In the genomic region with DNA sequence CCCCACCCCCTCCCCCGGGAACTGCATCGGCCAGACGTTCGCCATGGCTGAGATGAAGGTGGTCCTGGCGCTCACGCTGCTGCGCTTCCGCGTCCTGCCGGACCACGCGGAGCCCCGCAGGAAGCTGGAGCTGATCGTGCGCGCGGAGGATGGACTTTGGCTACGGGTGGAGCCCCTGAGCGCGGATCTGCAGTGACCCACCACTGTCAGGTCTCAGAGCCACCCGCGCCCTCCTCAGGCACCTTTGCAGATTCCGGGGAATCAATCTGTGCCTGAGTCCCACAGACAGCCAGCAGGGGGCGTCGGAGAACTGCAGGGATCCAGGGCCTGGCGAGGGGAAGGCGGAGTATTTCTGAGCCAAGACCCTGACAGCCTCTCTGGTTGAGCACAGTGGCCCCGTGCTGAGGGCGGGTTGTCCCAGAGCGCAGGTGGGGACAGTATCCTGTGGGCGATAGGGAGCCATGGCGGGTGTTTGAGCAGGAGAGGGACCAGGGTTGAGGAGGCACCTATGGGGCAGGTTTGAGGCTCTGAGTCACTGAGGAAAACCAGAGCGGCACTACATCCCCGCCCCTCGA, we compare ENCODE assay signal across 8 cellular contexts. TPM values are rescaled to one million over a fixed set of nuclear protein-coding genes. Genes with fewer than 3 reads are reported as not detected.
DNase-seq lines count a peak whose midpoint lies in the region; ATAC-seq, FAIRE-seq and TF ChIP-seq lines count a peak whose summit lies in the region.

No MANE protein-coding gene starts in this region.

- POLR2A ChIA-PET in AG04449 (lab: Yijun Ruan, JAX) (no interaction called here), H1 (lab: Charles Lee; ENCODE audit: partially characterized antibody) (no interaction called here)

- H3K56ac ChIP-seq in H1 (replicated peaks; ENCODE audit: insufficient read length, low read depth, low read length): no peak overlapping the region

- peak overlapping the region; percentile 36; the same call in 1 of the 2 replicates for H4K8ac ChIP-seq in H1 (ENCODE audit: extremely low read depth, insufficient read depth, low read length)

- peaks cover 8 to 57% of the 10 kb centered on the region in 2 experiments for H3K9me3 ChIP-seq in H1 (ENCODE audit: insufficient read depth in 2 of 2, low read depth in 1 of 2, low read length in 1 of 2)

- no peak overlapping the region for H3K18ac ChIP-seq in H1 (ENCODE audit: extremely low read depth, low read length)

- H3K27me3 ChIP-seq in H1 (replicated peaks in 1 of 4; ENCODE audit: control insufficient read depth in 3 of 4, extremely low read depth in 1 of 4, insufficient read depth in 3 of 4, low read length in 3 of 4): no peaks in the 10 kb centered on the region

- H3K27ac ChIP-seq in H1 (ENCODE audit: low read depth, low read length): no peak overlapping the region

- no peak overlapping the region for H4K5ac ChIP-seq in H1 (ENCODE audit: insufficient read length, low read depth, low read length)

- TF ChIP-seq CTCF in AG04449 (IDR thresholded peaks at IDR 0.05; ENCODE audit: insufficient read depth, low read length, missing control alignments) (peak; percentile 92), H1 (IDR thresholded peaks at IDR 0.05; ENCODE audit: control extremely low read depth in 1 of 3, insufficient read depth in 1 of 3, low read depth in 1 of 3, low read length in 3 of 3) (peak; percentile 84 to 93 (median 86))

- 49% methylated on average over 21 of the region's 35 CpGs; no CpG with 5 or more reads in 1 of the 2 experiments for WGBS in H1 (ENCODE audit: extremely low coverage in 1 of 2, insufficient coverage in 1 of 2, insufficient read length in 1 of 2, insufficient replicate concordance in 2 of 2, low coverage in 1 of 2, low lambda C conversion rate in 2 of 2, missing lambda C conversion rate in 1 of 2), 2 experiments

- H4K20me1 ChIP-seq in H1 (replicated peaks in 1 of 2; ENCODE audit: control insufficient read depth in 1 of 2, insufficient read depth in 2 of 2, low read length in 2 of 2): no peaks in the 10 kb centered on the region

- no peak overlapping the region for H3K4me2 ChIP-seq in H1 (ENCODE audit: insufficient read depth in 1 of 2, low read depth in 2 of 2, low read length in 2 of 2)

- no peaks in the 10 kb centered on the region for H3K79me2 ChIP-seq in H1 (ENCODE audit: control insufficient read depth in 1 of 2, insufficient read depth in 2 of 2, low read length in 2 of 2)

- H3K4ac ChIP-seq in H1 (replicated peaks; ENCODE audit: insufficient read length, low read depth, low read length): no peak overlapping the region

- DNase-seq in AG04449 (ENCODE audit: low read depth, low spot score): no peak
- DNase-seq in GM19240 (ENCODE audit: insufficient read length, low spot score): peak; percentile 77
- DNase-seq in NOMO-1 treated with DMSO at 0.1 percent for 48 hours (lab: John Stamatoyannopoulos, UW; ENCODE audit: unreplicated experiment): peak; percentile 77
- peak; percentile 59 to 90 (median 78) for DNase-seq in activated CD8-positive, alpha-beta memory T cell treated with anti-CD3 and anti-CD28 coated beads for 48 hours (ENCODE audit: low read depth in 2 of 3, low spot score in 2 of 3)
- DNase-seq in H1 (ENCODE audit: low read depth in 1 of 2, low spot score in 2 of 2): peak; percentile 15 to 91
- peak; percentile 61 for DNase-seq in midbrain (lab: John Stamatoyannopoulos, UW)
- peak; percentile 55 to 81 for DNase-seq in stimulated activated CD8-positive, alpha-beta memory T cell treated with anti-CD3 and anti-CD28 coated beads, Interleukin-4, amount 100 ng/mL, for 4 hours (ENCODE audit: low read depth in 2 of 2, low spot score in 1 of 2)

- no peaks in the 10 kb centered on the region for H3K36me3 ChIP-seq in H1 (ENCODE audit: control insufficient read depth in 2 of 4, insufficient read depth in 4 of 4, low read length in 3 of 4)

- H2AK5ac ChIP-seq in H1 (ENCODE audit: low read depth, low read length): no peak overlapping the region

- H3K23ac ChIP-seq in H1 (ENCODE audit: insufficient read length): no peak overlapping the region

- CTCF ChIA-PET in AG04449 (lab: Yijun Ruan, JAX) (no interaction called here), H1 (lab: Charles Lee; ENCODE audit: partially characterized antibody) (no interaction called here)

- H3K14ac ChIP-seq in H1 (ENCODE audit: insufficient read length): no peak overlapping the region

- no peak for FAIRE-seq in H1 (lab: Jason Lieb, UNC)

- no peak for TF ChIP-seq EP300 in H1 (IDR thresholded peaks at IDR 0.05; ENCODE audit: borderline replicate concordance in 1 of 2, low read depth in 2 of 2, low read length in 2 of 2)

- H3K23me2 ChIP-seq in H1 (ENCODE audit: low read depth, low read length): no peaks in the 10 kb centered on the region

- TF ChIP-seq POLR2A in H1 (IDR thresholded peaks at IDR 0.05; ENCODE audit: control extremely low read depth in 1 of 2, low read depth in 2 of 2, low read length in 2 of 2): no peak

- ATAC-seq in HG02763 (IDR thresholded peaks at IDR 0.05; ENCODE audit: unreplicated experiment): no peak

- H3K4me1 ChIP-seq in H1 (replicated peaks in 1 of 4; ENCODE audit: control insufficient read depth in 3 of 4, insufficient read depth in 4 of 4, low read length in 3 of 4): no peaks in the 10 kb centered on the region

- H3K4me3 ChIP-seq in AG04449 (ENCODE audit: low read depth, low read length) (no peak overlapping the region; the same call in 1 of the 2 replicates), H1 (ENCODE audit: extremely low read depth in 1 of 4, insufficient read depth in 2 of 4, low read depth in 3 of 4, low read length in 4 of 4) (no peak overlapping the region)

- no peak overlapping the region for H3K9ac ChIP-seq in H1 (replicated peaks in 1 of 4; ENCODE audit: extremely low read depth in 1 of 4, low read depth in 3 of 4, low read length in 3 of 4)

- H2AFZ ChIP-seq in H1 (ENCODE audit: low read length): no peak overlapping the region

- no peak overlapping the region for H2BK20ac ChIP-seq in H1 (ENCODE audit: low read length)

- peak; percentile 75 to 81 for TF ChIP-seq RAD21 in H1 (IDR thresholded peaks at IDR 0.05 in 1 of 2, conservative IDR thresholded peaks at IDR 0.05 in 1 of 2; ENCODE audit: low read depth in 2 of 2, low read length in 2 of 2)

- H4K91ac ChIP-seq in H1 (replicated peaks; ENCODE audit: insufficient read length, low read length): no peak overlapping the region

- no peaks in the 10 kb centered on the region for H3K79me1 ChIP-seq in H1 (ENCODE audit: low read depth, low read length)

- no peak overlapping the region for H2BK120ac ChIP-seq in H1 (replicated peaks; ENCODE audit: low read depth, low read length)

- no peak overlapping the region for H2BK12ac ChIP-seq in H1 (ENCODE audit: low read depth, low read length)

- H2BK5ac ChIP-seq in H1 (ENCODE audit: low read depth, low read length): no peak overlapping the region

- no peak overlapping the region for H2BK15ac ChIP-seq in H1 (ENCODE audit: low read length)

TF ChIP-seq in H1, 55 proteins besides CTCF, POLR2A, EP300 and RAD21:
- TF ChIP-seq GABPA (IDR thresholded peaks at IDR 0.05; ENCODE audit: borderline replicate concordance, insufficient read depth, low read length) (no peak), TCF12 (IDR thresholded peaks at IDR 0.05; ENCODE audit: low read depth, low read length) (no peak)

RNA-seq across cellular contexts. Expression of a gene that starts 30.4 kb away (rescaled TPM):
- total RNA-seq in H1 (2021; fragmentation: NEBNext Ultra II Directional; extraction: Animal tissue kit (Norgen Biotek cat#: 25700)): not detected in 2 replicates
- polyA plus RNA-seq in H1 (2011; rRNA removed): not detected in 2 replicates
- polyA plus RNA-seq in H1 (2011; cell fraction: cytosol; rRNA removed): not detected
- polyA plus RNA-seq in H1 (2011; cell fraction: nucleus; rRNA removed): not detected
- polyA plus RNA-seq in H1 (2012, experiment 1 of 2): not detected in 4 replicates
- not detected for polyA plus RNA-seq in H1 (2012, experiment 2 of 2)
- not detected for polyA plus RNA-seq in H1 (2013, experiment 1 of 2)
- not detected for polyA plus RNA-seq in H1 (2013, experiment 2 of 2)
- not detected in 2 replicates for polyA minus RNA-seq in H1 (2011; rRNA and poly(A)+ RNA removed)
- not detected for polyA minus RNA-seq in H1 (2011; cell fraction: cytosol; rRNA and poly(A)+ RNA removed)
- not detected for polyA minus RNA-seq in H1 (2011; cell fraction: nucleus; rRNA and poly(A)+ RNA removed)

RNA-seq across cellular contexts. Expression of a gene that starts 56.1 kb away (rescaled TPM):
- not detected in 2 replicates for total RNA-seq in H1 (2021; fragmentation: NEBNext Ultra II Directional; extraction: Animal tissue kit (Norgen Biotek cat#: 25700))
- polyA plus RNA-seq in H1 (2011; rRNA removed): not detected in 2 replicates
- not detected for polyA plus RNA-seq in H1 (2011; cell fraction: cytosol; rRNA removed)
- polyA plus RNA-seq in H1 (2011; cell fraction: nucleus; rRNA removed): not detected
- polyA plus RNA-seq in H1 (2012, experiment 1 of 2): not detected in 4 replicates
- not detected for polyA plus RNA-seq in H1 (2012, experiment 2 of 2)
- polyA plus RNA-seq in H1 (2013, experiment 1 of 2): not detected
- polyA plus RNA-seq in H1 (2013, experiment 2 of 2): not detected
- not detected in 2 replicates for polyA minus RNA-seq in H1 (2011; rRNA and poly(A)+ RNA removed)
- not detected for polyA minus RNA-seq in H1 (2011; cell fraction: cytosol; rRNA and poly(A)+ RNA removed)
- polyA minus RNA-seq in H1 (2011; cell fraction: nucleus; rRNA and poly(A)+ RNA removed): not detected
